22 cellular contexts compared by ENCODE assay signal in the genomic region with DNA sequence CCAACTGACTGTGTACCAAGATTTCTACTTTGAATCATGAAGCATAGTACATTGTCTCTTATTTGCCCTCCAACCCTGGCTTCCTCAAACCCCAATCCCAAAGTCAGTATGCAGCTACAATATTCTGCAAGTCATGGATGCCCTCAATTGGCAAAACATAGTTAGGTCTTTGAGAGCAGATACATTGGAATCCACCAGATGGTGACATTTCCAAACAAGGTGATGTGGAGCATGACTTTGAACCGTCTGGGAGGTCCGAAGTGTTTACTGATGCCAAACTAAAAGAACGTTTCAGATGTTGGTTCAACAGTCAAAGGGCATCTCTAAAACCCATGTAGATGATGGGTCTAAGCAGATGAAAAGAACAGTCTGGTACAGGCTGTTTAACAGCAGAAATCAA. TPM values are rescaled to one million over a fixed set of nuclear protein-coding genes. Genes with fewer than 3 reads are reported as not detected.
DNase-seq lines count a peak whose midpoint lies in the region; ATAC-seq and TF ChIP-seq lines count a peak whose summit lies in the region.
"Had no signal": no experiment of that assay in that cellular context is flagged by ENCODE, and none has a peak within 500 bp of the region (broad histone marks: within the 10 kb centered on the region; RNA-seq: fewer than 3 reads in every experiment).

No MANE protein-coding gene starts in this region.

- no peak overlapping the region for H3K4me3 Mint-ChIP-seq in activated CD4-positive, alpha-beta T cell treated with anti-CD3 and anti-CD28 coated beads for 36 hours
- H3K4me3 Mint-ChIP-seq: activated CD8-positive, alpha-beta memory T cell treated with anti-CD3 and anti-CD28 coated beads, Interleukin-2, amount 10 ng/mL, durations not matched to agents 7 days and 5 days; T-helper 1 cell treated with Interleukin-12 subunit alpha and Interleukin-12 subunit beta and Interleukin-4 antibody, amounts not matched to agents 30 μg/mL and 1 μg/mL, for 36 hours had no signal

- H3K9me3 ChIP-seq in heart right ventricle (no peaks in the 10 kb centered on the region), PC-3 (ENCODE audit: low read length) (no peaks in the 10 kb centered on the region), uterus (no peaks in the 10 kb centered on the region)
- H3K9me3 ChIP-seq: pancreas had no signal

- POLR2A ChIA-PET in PC-3 (lab: Charles Lee; ENCODE audit: unreplicated experiment): no interaction called here
- POLR2A ChIA-PET in activated CD4-positive, alpha-beta T cell treated with anti-CD3 and anti-CD28 coated beads for 36 hours (lab: Charles Lee): no interaction called here

- H3K9ac ChIP-seq in PC-3 (ENCODE audit: low read length): no peak overlapping the region

- no peak overlapping the region for H3K4me3 ChIP-seq in heart right ventricle
- no peak overlapping the region for H3K4me3 ChIP-seq in PC-3 (ENCODE audit: low read length)
- no peak overlapping the region for H3K4me3 ChIP-seq in uterus
- H3K4me3 ChIP-seq: pancreas, skin epidermis had no signal

- H3K4me1 ChIP-seq in heart right ventricle: no peaks in the 10 kb centered on the region
- no peaks in the 10 kb centered on the region for H3K4me1 ChIP-seq in PC-3 (ENCODE audit: insufficient read depth, low read length)
- no peaks in the 10 kb centered on the region for H3K4me1 ChIP-seq in uterus
- H3K4me1 ChIP-seq: pancreas had no signal

- no TSS peak for BruUV-seq in PC-3 (replicated peaks; lab: Mats Ljungman, UMichigan)

- 45 to 70% methylated on average over 3 of the region's 3 CpGs for WGBS in heart right ventricle, 2 donors

- CTCF ChIA-PET in PC-3 (lab: Charles Lee): interaction anchor here (0.6 kb wide), 1 partner anchor 48 kb away, joined by 3 read pairs; a partner anchor contains a TSS
- CTCF ChIA-PET in activated CD4-positive, alpha-beta T cell treated with anti-CD3 and anti-CD28 coated beads for 36 hours (lab: Charles Lee): no interaction called here

- H3K79me2 ChIP-seq in PC-3 (ENCODE audit: low read length): no peaks in the 10 kb centered on the region

- H3K27ac Mint-ChIP-seq in activated CD4-positive, alpha-beta T cell treated with anti-CD3 and anti-CD28 coated beads for 36 hours: no peak overlapping the region
- H3K27ac Mint-ChIP-seq: activated CD8-positive, alpha-beta memory T cell treated with anti-CD3 and anti-CD28 coated beads, Interleukin-2, amount 10 ng/mL, durations not matched to agents 7 days and 5 days; activated T-helper 2 cell treated with anti-CD3 and anti-CD28 coated beads, Interferon-gamma antibody, Interleukin-2, Interleukin-4, amounts not matched to agents 10 μg/mL and 5 μg/mL and 100 μg/mL, durations not matched to agents 14 hours and 24 hours and 36 hours; T-helper 1 cell treated with Interleukin-12 subunit alpha and Interleukin-12 subunit beta and Interleukin-4 antibody, amounts not matched to agents 30 μg/mL and 1 μg/mL, for 36 hours had no signal

- H3K4me1 Mint-ChIP-seq in activated CD4-positive, alpha-beta T cell treated with anti-CD3 and anti-CD28 coated beads for 36 hours: no peaks in the 10 kb centered on the region
- H3K4me1 Mint-ChIP-seq: activated CD8-positive, alpha-beta memory T cell treated with anti-CD3 and anti-CD28 coated beads, Interleukin-2, amount 10 ng/mL, durations not matched to agents 7 days and 5 days had no signal

- H3K27me3 ChIP-seq in heart right ventricle (peaks cover 0 to 55% (median 0%) of the 10 kb centered on the region in 7 donors), PC-3 (ENCODE audit: low read length) (no peaks in the 10 kb centered on the region), uterus (no peaks in the 10 kb centered on the region)

- no peaks in the 10 kb centered on the region for H3K9me2 ChIP-seq in PC-3 (replicated peaks; ENCODE audit: low read length)

- no peaks in the 10 kb centered on the region for H3K36me3 Mint-ChIP-seq in activated CD4-positive, alpha-beta T cell treated with anti-CD3 and anti-CD28 coated beads for 36 hours (ENCODE audit: low read depth)
- H3K36me3 Mint-ChIP-seq: activated CD8-positive, alpha-beta memory T cell treated with anti-CD3 and anti-CD28 coated beads, Interleukin-2, amount 10 ng/mL, durations not matched to agents 7 days and 5 days had no signal

- H4K20me1 ChIP-seq in PC-3 (ENCODE audit: low read length): no peaks in the 10 kb centered on the region

- no peaks in the 10 kb centered on the region for H3K36me3 ChIP-seq in heart right ventricle
- no peaks in the 10 kb centered on the region for H3K36me3 ChIP-seq in PC-3 (ENCODE audit: low read depth, low read length)
- no peaks in the 10 kb centered on the region for H3K36me3 ChIP-seq in uterus
- H3K36me3 ChIP-seq: pancreas had no signal

- H3F3A ChIP-seq in PC-3 (ENCODE audit: low read length, unreplicated experiment): no peaks in the 10 kb centered on the region

- no peak overlapping the region for H3K4me2 ChIP-seq in PC-3 (ENCODE audit: low read length)

- no peaks in the 10 kb centered on the region for H3K9me3 Mint-ChIP-seq in activated CD4-positive, alpha-beta T cell treated with anti-CD3 and anti-CD28 coated beads for 36 hours (ENCODE audit: low read depth)
- H3K9me3 Mint-ChIP-seq: activated T-helper 2 cell treated with anti-CD3 and anti-CD28 coated beads, Interferon-gamma antibody, Interleukin-2, Interleukin-4, amounts not matched to agents 10 μg/mL and 5 μg/mL and 100 μg/mL, durations not matched to agents 14 hours and 24 hours and 36 hours; T-helper 1 cell treated with Interleukin-12 subunit alpha and Interleukin-12 subunit beta and Interleukin-4 antibody, amounts not matched to agents 30 μg/mL and 1 μg/mL, for 36 hours had no signal

- peak in 7 of 9 donors; percentile 10 to 43 (median 31) for TF ChIP-seq CTCF in heart right ventricle (IDR thresholded peaks at IDR 0.05)
- TF ChIP-seq CTCF in PC-3 (conservative IDR thresholded peaks at IDR 0.05; ENCODE audit: low read depth, low read length): no peak
- no peak for TF ChIP-seq CTCF in uterus (IDR thresholded peaks at IDR 0.05)

- intact Hi-C loops in heart right ventricle (cut with DNase I) (loop anchor here in 2 of 10 donors (2.0 to 5.0 kb wide), 2 partner anchors 46 to 47 kb away; a partner anchor contains a TSS), Right ventricle myocardium inferior (cut with DNase I) (loop anchor here (2.0 kb wide), 1 partner anchor 47 kb away; a partner anchor contains a TSS), PC-3 (cut with micrococcal nuclease) (no loop called here), uterus (cut with DNase I; ENCODE audit: low total_unique reads) (no loop called here)
- intact Hi-C loops in activated CD4-positive, alpha-beta T cell treated with anti-CD3 and anti-CD28 coated beads for 36 hours (cut with DNase I, micrococcal nuclease): loop anchor here in 1 of 2 experiments (2.0 kb wide), 1 partner anchor 47 kb away; a partner anchor contains a TSS

- no peak overlapping the region for H2AFZ ChIP-seq in PC-3 (ENCODE audit: low read length)

- DNase-seq in heart right ventricle (no peak), Right ventricle myocardium inferior (ENCODE audit: missing footprints) (no peak), PC-3 (no peak), erythroblast (lab: John Stamatoyannopoulos, UW) (peak; percentile 4 to 13), uterus (no peak), activated gamma-delta T cell treated with Interleukin-2 at 50 U/mL for 16 hours (no peak)
- no peak for DNase-seq in activated CD4-positive, alpha-beta T cell treated with anti-CD3 and anti-CD28 coated beads for 36 hours
- DNase-seq in activated CD4-positive, alpha-beta T cell treated with anti-CD3 and anti-CD28 coated beads, Interleukin-2, amount 50 U/mL, for 4 hours: no peak
- DNase-seq: activated CD8-positive, alpha-beta memory T cell treated with anti-CD3 and anti-CD28 coated beads, Interleukin-2, amount 10 ng/mL, durations not matched to agents 7 days and 5 days; amniotic stem cell; foreskin fibroblast; left cardiac atrium; NCI-H2107; NCI-H774; pancreas; stimulated activated CD4-positive, alpha-beta T cell treated with anti-CD3 and anti-CD28 coated beads, Interleukin-4, amount 100 ng/mL, for 4 hours; stimulated activated CD8-positive, alpha-beta memory T cell treated with anti-CD3 and anti-CD28 coated beads, Interleukin-4, amount 100 ng/mL, for 48 hours; substantia nigra had no signal

- H3K27ac ChIP-seq in heart right ventricle (no peak overlapping the region), PC-3 (ENCODE audit: low read length) (no peak overlapping the region), uterus (peak overlapping the region; percentile 34 to 48)
- H3K27ac ChIP-seq: pancreas, skin epidermis had no signal

- ATAC-seq in heart right ventricle (no peak), Right ventricle myocardium inferior (no peak), PC-3 (peak; percentile 42; the same call in 1 of the 2 replicates)
- ATAC-seq in activated CD4-positive, alpha-beta T cell treated with anti-CD3 and anti-CD28 coated beads for 36 hours: no peak
- ATAC-seq: activated CD8-positive, alpha-beta memory T cell treated with anti-CD3 and anti-CD28 coated beads, Interleukin-2, amount 10 ng/mL, durations not matched to agents 7 days and 5 days; left cardiac atrium; pancreas had no signal

- no peaks in the 10 kb centered on the region for H3K27me3 Mint-ChIP-seq in activated CD4-positive, alpha-beta T cell treated with anti-CD3 and anti-CD28 coated beads for 36 hours

- TF ChIP-seq POLR2A in erythroblast (IDR thresholded peaks at IDR 0.05; ENCODE audit: low read length) (no peak), uterus (IDR thresholded peaks at IDR 0.05) (no peak)

RNA-seq across cellular contexts. Expression of a gene that starts 43.7 kb away (rescaled TPM):
- under 1 TPM in 6 of 10 donors, not detected in 4; 0.07 to 0.50 (median 0.31) TPM for total RNA-seq in heart right ventricle
- not detected for polyA plus RNA-seq in heart right ventricle
- not detected for total RNA-seq in Right ventricle myocardium inferior
- total RNA-seq in PC-3 (2014; rRNA removed): 0.04 TPM in 1 of 2 replicates, not detected in the other
- 1 to 10 TPM; 1.6 to 5.9 (median 3.9) TPM for total RNA-seq in uterus
- total RNA-seq in activated CD4-positive, alpha-beta T cell treated with anti-CD3 and anti-CD28 coated beads for 36 hours: not detected
- total RNA-seq: activated CD8-positive, alpha-beta memory T cell treated with anti-CD3 and anti-CD28 coated beads, Interleukin-2, amount 10 ng/mL, durations not matched to agents 7 days and 5 days; activated T-helper 2 cell treated with anti-CD3 and anti-CD28 coated beads, Interferon-gamma antibody, Interleukin-2, Interleukin-4, amounts not matched to agents 10 μg/mL and 5 μg/mL and 100 μg/mL, durations not matched to agents 14 hours and 24 hours and 36 hours; G401; left cardiac atrium; pancreas had no signal

RNA-seq across cellular contexts. Expression of a gene that starts 47.8 kb away (rescaled TPM):
- total RNA-seq in heart right ventricle (10 to 100 TPM; 14.3 to 27.7 (median 16.5) TPM), Right ventricle myocardium inferior (17.3 TPM), PC-3 (2014; rRNA removed) (13.0 and 13.8 TPM in 2 replicates), uterus (100 to 1,000 TPM in 2 of 4 donors, 10 to 100 TPM in 2; 68.6 to 146 (median 111) TPM)
- 10 to 100 TPM in 1 of 2 donors, 1 to 10 TPM in 1; 7.6 to 20.8 TPM for polyA plus RNA-seq in heart right ventricle
- total RNA-seq in activated CD4-positive, alpha-beta T cell treated with anti-CD3 and anti-CD28 coated beads for 36 hours: 10 to 100 TPM; 28.3 to 31.3 TPM

Comparison
In these comparisons a context has a peak if more than half of its experiments do, and no peak if none do; other contexts are left out.
1. DNase-seq: peak in erythroblast (2 of 2); none in heart right ventricle (0 of 2), Right ventricle myocardium inferior (single experiment), PC-3 (single experiment), uterus (0 of 2), activated gamma-delta T cell treated with Interleukin-2 at 50 U/mL for 16 hours (single experiment), activated CD4-positive, alpha-beta T cell treated with anti-CD3 and anti-CD28 coated beads for 36 hours (single experiment) and activated CD4-positive, alpha-beta T cell treated with anti-CD3 and anti-CD28 coated beads, Interleukin-2, amount 50 U/mL, for 4 hours (0 of 2).
2. H3K27ac ChIP-seq: peak in uterus (2 of 2); none in heart right ventricle (0 of 10) and PC-3 (single experiment).
3. CTCF ChIP-seq: peak in heart right ventricle (7 of 9); none in PC-3 (single experiment) and uterus (0 of 4).